Comparison of ENCODE assay signal across 29 cellular contexts in genomic region chr3:31553258-31553657, GRCh38.
"Had no signal": no experiment of that assay in that cellular context is flagged by ENCODE, and none has a peak within 500 bp of the region (broad histone marks: within the 10 kb centered on the region; RNA-seq: fewer than 3 reads in every experiment).

No MANE protein-coding gene starts in this region.

- H3K9me3 ChIP-seq: body of pancreas, breast epithelium had no signal

- H3K36me3 ChIP-seq: brain microvascular endothelial cell, breast epithelium had no signal

- FAIRE-seq: astrocyte, TTC549 had no signal

- H3K27me3 ChIP-seq: body of pancreas, brain microvascular endothelial cell, breast epithelium had no signal

- DNase-seq: activated B cell treated with CpG ODN at 0.5 μM for 24 hours; activated CD4-positive, alpha-beta memory T cell treated with anti-CD3 and anti-CD28 coated beads, Interleukin-2, amount 10 ng/mL, durations not matched to agents 7 days and 5 days; activated CD4-positive, alpha-beta T cell treated with anti-CD3 and anti-CD28 coated beads for 1 hour; activated CD4-positive, alpha-beta T cell treated with anti-CD3 and anti-CD28 coated beads for 36 hours; activated CD4-positive, alpha-beta T cell treated with anti-CD3 and anti-CD28 coated beads for 48 hours; activated CD4-positive, alpha-beta T cell treated with anti-CD3 and anti-CD28 coated beads, Interleukin-2, amount 10 ng/mL, durations not matched to agents 7 days and 5 days; activated CD4-positive, alpha-beta T cell treated with anti-CD3 and anti-CD28 coated beads, Interleukin-2, amount 50 U/mL, for 48 hours; activated CD8-positive, alpha-beta memory T cell treated with anti-CD3 and anti-CD28 coated beads for 24 hours; activated CD8-positive, alpha-beta memory T cell treated with anti-CD3 and anti-CD28 coated beads, Interleukin-2, amount 10 ng/mL, durations not matched to agents 7 days and 5 days; activated CD8-positive, alpha-beta memory T cell treated with anti-CD3 and anti-CD28 coated beads, Interleukin-2, amount 50 U/mL, for 48 hours; activated CD8-positive, alpha-beta T cell treated with anti-CD3 and anti-CD28 coated beads, Interleukin-2, amount 10 ng/mL, durations not matched to agents 7 days and 5 days; activated effector memory CD4-positive, alpha-beta T cell treated with Interleukin-2 at 50 U/mL for 16 hours; activated gamma-delta T cell; activated naive CD4-positive, alpha-beta T cell treated with anti-CD3 and anti-CD28 coated beads, Interleukin-2, amount 10 ng/mL, durations not matched to agents 7 days and 5 days; activated naive CD4-positive, alpha-beta T cell treated with Interleukin-2 at 50 U/mL for 16 hours; activated naive CD8-positive, alpha-beta T cell treated with anti-CD3 and anti-CD28 coated beads, Interleukin-2, amount 10 ng/mL, durations not matched to agents 7 days and 5 days; activated naive CD8-positive, alpha-beta T cell treated with anti-CD3 and anti-CD28 coated beads, Interleukin-2, amount 50 U/mL, for 24 hours; activated T-cell treated with anti-CD3 and anti-CD28 coated beads, Interleukin-2, amount 50 U/mL, for 24 hours; activated T-cell treated with anti-CD3 and anti-CD28 coated beads, Interleukin-2, amount 50 U/mL, for 48 hours; aorta; body of pancreas; brain microvascular endothelial cell; central memory CD4-positive, alpha-beta T cell; T-helper 1 cell; T-helper 2 cell; T-helper 9 cell had no signal

- H3K4me3 ChIP-seq: body of pancreas, breast epithelium had no signal
